Comparison of ENCODE assay signal across 17 cellular contexts in genomic region chr6:122069933-122070332, GRCh38.
A peak's percentile ranks its signal among the peaks of the same experiment; 100 is the strongest.
DNase-seq lines count a peak whose midpoint lies in the region; ATAC-seq and TF ChIP-seq lines count a peak whose summit lies in the region.
"Had no signal": no experiment of that assay in that cellular context is flagged by ENCODE, and none has a peak within 500 bp of the region (broad histone marks: within the 10 kb centered on the region; RNA-seq: fewer than 3 reads in every experiment).

No MANE protein-coding gene starts in this region.

- no peak for TF ChIP-seq POLR2A in esophagus muscularis mucosa (IDR thresholded peaks at IDR 0.05; ENCODE audit: low read depth)

- no peaks in the 10 kb centered on the region for H3K36me3 ChIP-seq in esophagus muscularis mucosa
- H3K36me3 ChIP-seq: BLaER1 had no signal

- no peaks in the 10 kb centered on the region for H3K27me3 Mint-ChIP-seq in nephron progenitor cell (ENCODE audit: low read depth, poor library complexity)
- H3K27me3 Mint-ChIP-seq: CD4-positive, alpha-beta memory T cell had no signal

- no peak for ATAC-seq in GM18907 (IDR thresholded peaks at IDR 0.05; ENCODE audit: unreplicated experiment)
- ATAC-seq in HG03108 (IDR thresholded peaks at IDR 0.05; ENCODE audit: unreplicated experiment): no peak
- ATAC-seq: GM23338, HepG2 had no signal

- H3K27me3 ChIP-seq in esophagus muscularis mucosa: no peaks in the 10 kb centered on the region
- H3K27me3 ChIP-seq: BLaER1 had no signal

- 62% methylated on average over 4 of the region's 4 CpGs for WGBS in esophagus muscularis mucosa

- H3K27ac Mint-ChIP-seq in nephron progenitor cell: peak overlapping the region; percentile 30
- H3K27ac Mint-ChIP-seq: CD14-positive monocyte; CD4-positive, alpha-beta memory T cell; GM23338 had no signal

- no peak for DNase-seq in HEK293T (ENCODE audit: extremely low spot score)
- DNase-seq in fibroblast of mammary gland (ENCODE audit: low read depth): peak; percentile 32
- peak; percentile 16 for DNase-seq in nephron progenitor cell
- no peak for DNase-seq in esophagus muscularis mucosa (ENCODE audit: extremely low spot score)
- DNase-seq in NCI-H2107 treated with DMSO at 0.1 percent for 48 hours (lab: John Stamatoyannopoulos, UW; ENCODE audit: unreplicated experiment): no peak
- DNase-seq: 8988T; CD4-positive, alpha-beta memory T cell; DMS153; DMS79; GDM1; HCEC 1CT had no signal

- no peaks in the 10 kb centered on the region for H3K9me3 Mint-ChIP-seq in nephron progenitor cell
- H3K9me3 Mint-ChIP-seq: GM23338 had no signal

- peaks cover 9 to 19% (median 16%) of the 10 kb centered on the region in 4 donors for H3K4me1 ChIP-seq in esophagus muscularis mucosa

- no peak overlapping the region for H3K27ac ChIP-seq in esophagus muscularis mucosa (replicated peaks in 1 of 4)
- H3K27ac ChIP-seq: BLaER1 had no signal

- CTCF ChIA-PET in HEK293T (lab: Yijun Ruan, JAX): no interaction called here

- TF ChIP-seq CTCF in fibroblast of mammary gland (conservative IDR thresholded peaks at IDR 0.05; ENCODE audit: control insufficient read depth, insufficient read depth, low read depth, low read length) (no peak), nephron progenitor cell (IDR thresholded peaks at IDR 0.05) (no peak), esophagus muscularis mucosa (IDR thresholded peaks at IDR 0.05) (no peak)

- POLR2A ChIA-PET in HEK293T (lab: Yijun Ruan, JAX): no interaction called here

- intact Hi-C loops in esophagus muscularis mucosa (cut with DNase I): no loop called here

- no peak for TF ChIP-seq EP300 in esophagus muscularis mucosa (IDR thresholded peaks at IDR 0.05)

- no peaks in the 10 kb centered on the region for H3K9me3 ChIP-seq in esophagus muscularis mucosa
- H3K9me3 ChIP-seq: BLaER1 had no signal

- no peaks in the 10 kb centered on the region for H3K36me3 Mint-ChIP-seq in nephron progenitor cell (ENCODE audit: low read depth)
- H3K36me3 Mint-ChIP-seq: CD14-positive monocyte; CD4-positive, alpha-beta memory T cell had no signal

- peaks cover 44% of the 10 kb centered on the region for H3K4me1 Mint-ChIP-seq in nephron progenitor cell
- H3K4me1 Mint-ChIP-seq: CD14-positive monocyte; CD4-positive, alpha-beta memory T cell had no signal

- peak overlapping the region; percentile 44 for H3K4me3 Mint-ChIP-seq in nephron progenitor cell
- H3K4me3 Mint-ChIP-seq: CD14-positive monocyte; CD4-positive, alpha-beta memory T cell; GM23338 had no signal

- no peak overlapping the region for H3K4me3 ChIP-seq in fibroblast of mammary gland (ENCODE audit: control insufficient read depth, low read depth, low read length)
- H3K4me3 ChIP-seq in esophagus muscularis mucosa: no peak overlapping the region
- H3K4me3 ChIP-seq: BLaER1, GM23338 had no signal

TF ChIP-seq in HEK293T, 16 proteins besides CTCF, POLR2A, EP300 and RAD21:
- TF ChIP-seq FOXA1 (IDR thresholded peaks at IDR 0.05): no peak
- peak; percentile 31; the same call in 1 of the 2 replicates for TF ChIP-seq PKNOX1 (IDR thresholded peaks at IDR 0.05)

Comparison
In these comparisons a context has a peak if more than half of its experiments do, and no peak if none do; other contexts are left out.
1. DNase-seq: peak in fibroblast of mammary gland (single experiment) and nephron progenitor cell (single experiment); none in HEK293T (single experiment), esophagus muscularis mucosa (single experiment) and NCI-H2107 treated with DMSO at 0.1 percent for 48 hours (single experiment).